In genomic region chr4:38007645-38008044, GRCh38 we compare ENCODE assay signal across 27 cellular contexts. TPM values are rescaled to one million over a fixed set of nuclear protein-coding genes. Genes with fewer than 3 reads are reported as not detected.
"Had no signal": no experiment of that assay in that cellular context is flagged by ENCODE, and none has a peak within 500 bp of the region (broad histone marks: within the 10 kb centered on the region; RNA-seq: fewer than 3 reads in every experiment).

No MANE protein-coding gene starts in this region.

- H3K9me3 Mint-ChIP-seq: activated T-cell treated with anti-CD3 and anti-CD28 coated beads, Interleukin-2, amount 50 U/mL, for 24 hours; activated T-helper 17 cell treated with anti-CD3 and anti-CD28 coated beads, Interleukin-2, amount 50 U/mL, for 72 hours; central memory CD8-positive, alpha-beta T cell; neural crest cell; T-cell had no signal

- H3K36me3 ChIP-seq: adrenal gland, left ventricle myocardium inferior, thoracic aorta, upper lobe of left lung, WERI-Rb-1 had no signal

- H3K27ac ChIP-seq: adrenal gland, left ventricle myocardium inferior, thoracic aorta, upper lobe of left lung, WERI-Rb-1 had no signal

- H3K9me3 ChIP-seq: adrenal gland, left ventricle myocardium inferior, thoracic aorta, upper lobe of left lung had no signal

- DNase-seq: activated CD4-positive, alpha-beta T cell treated with anti-CD3 and anti-CD28 coated beads for 1 hour; activated CD4-positive, alpha-beta T cell treated with anti-CD3 and anti-CD28 coated beads, Interleukin-2, amount 50 U/mL, for 1 hour; activated CD8-positive, alpha-beta T cell treated with anti-CD3 and anti-CD28 coated beads, Interleukin-2, amount 10 ng/mL, durations not matched to agents 7 days and 5 days; activated naive CD4-positive, alpha-beta T cell; activated T-cell treated with anti-CD3 and anti-CD28 coated beads, Interleukin-2, amount 50 U/mL, for 24 hours; adrenal gland; effector memory CD4-positive, alpha-beta T cell; foreskin melanocyte; kidney glomerular epithelial cell; left ventricle myocardium inferior; midbrain; stimulated activated CD4-positive, alpha-beta T cell treated with anti-CD3 and anti-CD28 coated beads, Interleukin-2, amount 100 ng/mL, for 48 hours; stimulated activated naive CD4-positive, alpha-beta T cell; T-cell; upper lobe of left lung; WERI-Rb-1 had no signal

- H3K27me3 Mint-ChIP-seq: activated naive CD8-positive, alpha-beta T cell; activated T-cell treated with anti-CD3 and anti-CD28 coated beads, Interleukin-2, amount 50 U/mL, for 24 hours; activated T-helper 17 cell treated with anti-CD3 and anti-CD28 coated beads, Interleukin-2, amount 50 U/mL, for 72 hours; central memory CD8-positive, alpha-beta T cell; T-cell had no signal

- H3K4me3 Mint-ChIP-seq: activated CD8-positive, alpha-beta T cell treated with anti-CD3 and anti-CD28 coated beads, Interleukin-2, amount 10 ng/mL, durations not matched to agents 7 days and 5 days; activated naive CD8-positive, alpha-beta T cell; activated T-cell treated with anti-CD3 and anti-CD28 coated beads, Interleukin-2, amount 50 U/mL, for 24 hours; activated T-helper 17 cell treated with anti-CD3 and anti-CD28 coated beads, Interleukin-2, amount 50 U/mL, for 72 hours; central memory CD8-positive, alpha-beta T cell; neural crest cell; T-cell had no signal

- H3K27me3 ChIP-seq: adrenal gland, upper lobe of left lung had no signal

- H3K4me3 ChIP-seq: adrenal gland, left ventricle myocardium inferior, thoracic aorta, upper lobe of left lung had no signal

- H3K4me1 ChIP-seq: adrenal gland had no signal

- H3K27ac Mint-ChIP-seq: activated CD8-positive, alpha-beta T cell treated with anti-CD3 and anti-CD28 coated beads, Interleukin-2, amount 10 ng/mL, durations not matched to agents 7 days and 5 days; activated naive CD8-positive, alpha-beta T cell; activated T-cell treated with anti-CD3 and anti-CD28 coated beads, Interleukin-2, amount 50 U/mL, for 24 hours; activated T-helper 17 cell treated with anti-CD3 and anti-CD28 coated beads, Interleukin-2, amount 50 U/mL, for 72 hours; T-cell had no signal

- FAIRE-seq: astrocyte, colon, endothelial cell of umbilical vein, TTC549 had no signal

RNA-seq across cellular contexts. Expression of gene PTTG2, which starts 47.4 kb away (rescaled TPM):
- total RNA-seq: astrocyte, dermis microvascular lymphatic vessel endothelial cell, endothelial cell of umbilical vein, lung microvascular endothelial cell, neural crest cell had no signal
